Comparison of ENCODE assay signal across 8 cellular contexts in the genomic region with DNA sequence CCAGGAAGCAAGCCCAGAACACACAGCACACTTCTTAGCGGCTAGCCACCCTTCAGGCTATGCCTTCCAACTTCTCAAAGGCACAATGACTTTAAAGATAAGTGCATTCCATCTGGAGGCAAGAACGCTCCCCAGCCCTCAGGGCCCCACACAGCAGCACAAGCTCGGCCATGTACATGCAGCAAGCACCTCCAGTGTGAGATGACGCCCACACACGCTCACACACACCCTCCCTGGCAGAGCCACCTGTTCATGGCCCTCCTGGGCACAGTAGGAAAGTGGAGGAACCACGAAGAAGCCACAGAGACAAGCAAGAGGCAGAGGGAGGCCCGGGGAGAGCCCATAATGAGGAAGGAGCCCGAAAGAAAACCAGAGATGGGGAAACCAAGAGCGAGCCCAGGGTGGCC. TPM values are rescaled to one million over a fixed set of nuclear protein-coding genes. Genes with fewer than 3 reads are reported as not detected.
DNase-seq lines count a peak whose midpoint lies in the region; ATAC-seq, FAIRE-seq and TF ChIP-seq lines count a peak whose summit lies in the region.

No MANE protein-coding gene starts in this region.

- TF ChIP-seq EP300 in transverse colon (IDR thresholded peaks at IDR 0.05; ENCODE audit: low read depth): no peak

- 45% methylated on average over 9 of the region's 9 CpGs; no CpG with 5 or more reads in 1 of the 2 donors for WGBS in transverse colon (ENCODE audit: low coverage in 1 of 2), 2 donors

- intact Hi-C loops in transverse colon (cut with DNase I; ENCODE audit: low total_unique reads): no loop called here
- intact Hi-C loops in kidney (cut with DNase I): no loop called here

- H3K36me3 ChIP-seq in transverse colon: no peaks in the 10 kb centered on the region
- H3K36me3 ChIP-seq in kidney (ENCODE audit: control insufficient read depth in 1 of 2, insufficient read depth in 2 of 2, low read length in 2 of 2): no peaks in the 10 kb centered on the region

- no peak for FAIRE-seq in kidney (lab: Jason Lieb, UNC)

- H3K27me3 ChIP-seq in transverse colon: no peaks in the 10 kb centered on the region

- ATAC-seq in HG03039 (IDR thresholded peaks at IDR 0.05; ENCODE audit: unreplicated experiment) (peak; percentile 21), GM19452 (IDR thresholded peaks at IDR 0.05; ENCODE audit: unreplicated experiment) (no peak)

- in situ Hi-C loops in transverse colon (cut with MboI; ENCODE audit: low pct_ligation_motif_present in 1 of 4, low pct_unique_long_range_greater_than_20kb in 1 of 4, low sequenced_read_pairs in 3 of 4): no loop called here

- H3K4me1 ChIP-seq in transverse colon (peaks cover 32 to 70% (median 55%) of the 10 kb centered on the region in 4 donors), kidney (ENCODE audit: control insufficient read depth in 1 of 2, insufficient read depth in 1 of 2, low read depth in 1 of 2, low read length in 2 of 2) (peaks cover 21 to 44% of the 10 kb centered on the region in 2 donors)

- H3K9me3 ChIP-seq in transverse colon (no peaks in the 10 kb centered on the region), kidney (ENCODE audit: control insufficient read depth in 1 of 2, low read length in 2 of 2) (no peaks in the 10 kb centered on the region)

- TF ChIP-seq CTCF in transverse colon (IDR thresholded peaks at IDR 0.05) (no peak), kidney (IDR thresholded peaks at IDR 0.05; ENCODE audit: borderline replicate concordance, extremely low read depth, insufficient read depth) (no peak)

- no peak for TF ChIP-seq POLR2A in transverse colon (IDR thresholded peaks at IDR 0.05)

- H3K9ac ChIP-seq in kidney (ENCODE audit: low read length in 2 of 2): no peak overlapping the region

- H3K4me3 ChIP-seq in transverse colon (no peak overlapping the region), kidney (ENCODE audit: low read length in 2 of 2) (no peak overlapping the region)

- H3K27ac ChIP-seq in transverse colon: peak overlapping the region; percentile 74 to 82 (median 78)
- no peak overlapping the region for H3K27ac ChIP-seq in kidney (ENCODE audit: low read depth in 2 of 2, low read length in 2 of 2)

- DNase-seq in GDM1 (lab: John Stamatoyannopoulos, UW): peak; percentile 18
- DNase-seq in activated CD8-positive, alpha-beta memory T cell treated with anti-CD3 and anti-CD28 coated beads, Interleukin-2, amount 50 U/mL, for 4 hours: peak; percentile 49
- DNase-seq in left kidney (ENCODE audit: low read depth, low spot score): peak; percentile 57
- peak; percentile 38 for DNase-seq in transverse colon
- no peak for DNase-seq in kidney
- no peak for DNase-seq in NCI-H1436 treated with DMSO at 0.1 percent for 48 hours (lab: John Stamatoyannopoulos, UW)

RNA-seq across cellular contexts. Expression of a gene that starts 21.7 kb away (rescaled TPM):
- 10 to 100 TPM; 33.3 to 39.7 (median 38.4) TPM for total RNA-seq in transverse colon
- 121 TPM for total RNA-seq in kidney
- polyA plus RNA-seq in kidney (ENCODE audit: insufficient read depth, low read depth, low replicate concordance): 167 TPM

Comparison
In these comparisons a context has a peak if more than half of its experiments do, and no peak if none do; other contexts are left out.
1. DNase-seq: peak in GDM1 (single experiment), activated CD8-positive, alpha-beta memory T cell treated with anti-CD3 and anti-CD28 coated beads, Interleukin-2, amount 50 U/mL, for 4 hours (single experiment), left kidney (single experiment) and transverse colon (single experiment); none in kidney (single experiment) and NCI-H1436 treated with DMSO at 0.1 percent for 48 hours (single experiment).
2. H3K27ac ChIP-seq: peak in transverse colon (4 of 4); none in kidney (0 of 2).